ENCODE assay signal across 8 cellular contexts in the genomic region with DNA sequence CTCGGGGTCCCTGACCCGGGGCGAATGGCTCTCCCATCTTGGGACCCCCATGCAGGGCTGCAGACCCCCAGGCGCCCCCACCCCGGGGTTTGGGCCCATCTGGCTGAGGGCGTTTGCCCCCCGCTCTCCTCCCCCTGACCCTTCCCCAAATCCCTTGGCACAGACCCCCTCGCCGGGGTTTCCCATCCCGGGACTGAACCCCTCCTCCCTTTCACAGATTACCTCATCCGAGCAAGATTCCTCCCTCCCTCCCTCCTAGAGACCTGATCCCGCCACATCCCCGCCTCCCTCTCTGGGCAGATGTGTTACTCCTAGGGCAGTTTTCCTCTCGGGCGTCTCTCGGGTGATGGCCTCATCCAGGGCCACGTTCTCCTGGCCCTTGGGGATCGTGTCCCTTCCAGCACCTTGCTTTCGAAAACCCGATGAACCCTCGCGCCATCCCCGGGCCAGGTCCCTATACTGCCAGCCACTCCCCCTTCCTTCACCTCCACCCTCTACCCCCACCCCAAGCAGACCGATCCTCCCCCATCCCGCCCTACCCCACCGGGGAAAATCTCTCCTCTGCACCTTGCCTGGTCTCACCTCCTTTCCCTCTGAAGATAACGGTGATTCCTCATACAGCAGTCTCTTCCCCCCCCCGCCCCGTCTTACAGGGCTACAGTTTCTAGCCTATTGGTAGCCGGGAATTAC. TPM values are rescaled to one million over a fixed set of nuclear protein-coding genes. Genes with fewer than 3 reads are reported as not detected.
DNase-seq lines count a peak whose midpoint lies in the region; ATAC-seq, FAIRE-seq and TF ChIP-seq lines count a peak whose summit lies in the region.

No MANE protein-coding gene starts in this region.

- peak; percentile 38 for FAIRE-seq in GM12891 (lab: Jason Lieb, UNC)

- H3K9me3 ChIP-seq in mucosa of stomach (ENCODE audit: control insufficient read depth, low read length) = no peaks in the 10 kb centered on the region
- no peaks in the 10 kb centered on the region for H3K9me3 ChIP-seq in stomach

- H3K27me3 ChIP-seq in mucosa of stomach (ENCODE audit: control insufficient read depth, insufficient read depth, low read length) = no peaks in the 10 kb centered on the region
- no peaks in the 10 kb centered on the region for H3K27me3 ChIP-seq in stomach

- TF ChIP-seq POLR2A in GM12891 (IDR thresholded peaks at IDR 0.05; ENCODE audit: low read depth, low read length) = no peak
- TF ChIP-seq POLR2A in stomach (IDR thresholded peaks at IDR 0.05) = no peak

- no peak for TF ChIP-seq EP300 in stomach (IDR thresholded peaks at IDR 0.05)

- ATAC-seq in HG02885 (IDR thresholded peaks at IDR 0.05; ENCODE audit: poor library complexity, unreplicated experiment) (no peak), GM18873 (IDR thresholded peaks at IDR 0.05; ENCODE audit: low FRiP score, unreplicated experiment) (no peak)

- 0 to 1% (median 1%) methylated on average over 24 to 30 of the region's 30 CpGs for WGBS in stomach, 5 donors

- DNase-seq in GM12891 (ENCODE audit: insufficient read length, low spot score) (peak; percentile 10), NCI-H510A (lab: John Stamatoyannopoulos, UW) (peak; percentile 44), activated T-cell treated with anti-CD3 and anti-CD28 coated beads for 24 hours (ENCODE audit: low read depth) (peak; percentile 21), epithelial cell of prostate (ENCODE audit: low read depth, low spot score) (no peak), stomach (no peak)

- peak overlapping the region; percentile 84 for H3K9ac ChIP-seq in mucosa of stomach (ENCODE audit: low read length)

- H3K36me3 ChIP-seq in mucosa of stomach (ENCODE audit: control insufficient read depth, insufficient read depth, low read length) (no peaks in the 10 kb centered on the region), stomach (no peaks in the 10 kb centered on the region)

- intact Hi-C loops in stomach (cut with DNase I; ENCODE audit: low total_unique reads) = no loop called here

- H3K4me1 ChIP-seq in mucosa of stomach (ENCODE audit: control insufficient read depth, insufficient read depth, low read length) (peaks cover 38% of the 10 kb centered on the region), stomach (peaks cover 33 to 73% (median 68%) of the 10 kb centered on the region in 4 donors)

- peak overlapping the region; percentile 80 for H3K4me3 ChIP-seq in mucosa of stomach (ENCODE audit: low read length)
- H3K4me3 ChIP-seq in stomach = peak overlapping the region; percentile 92 to 100 (median 98)

- peak overlapping the region; percentile 72 for H3K27ac ChIP-seq in epithelial cell of prostate
- peak overlapping the region; percentile 75 to 96 (median 93) for H3K27ac ChIP-seq in stomach

- no peak for TF ChIP-seq CTCF in stomach (IDR thresholded peaks at IDR 0.05)

TF ChIP-seq in GM12891, 5 proteins besides CTCF, POLR2A, EP300 and RAD21:
- TF ChIP-seq PAX5 (IDR thresholded peaks at IDR 0.05; ENCODE audit: insufficient read depth, low read length, severe bottlenecking) = no peak
- no peak for TF ChIP-seq TAF1 (IDR thresholded peaks at IDR 0.05; ENCODE audit: low read depth, low read length)
- TF ChIP-seq SPI1 (IDR thresholded peaks at IDR 0.05; ENCODE audit: low read depth, low read length) = no peak
- no peak for TF ChIP-seq POLR2AphosphoS5 (IDR thresholded peaks at IDR 0.05; ENCODE audit: low read depth, low read length)
- no peak for TF ChIP-seq POU2F2 (IDR thresholded peaks at IDR 0.05; ENCODE audit: low read depth, low read length)
TF ChIP-seq in GM12891: peak in this region for 0.

RNA-seq across cellular contexts. Expression of gene KMT2A, which starts 0.9 kb away (rescaled TPM):
- polyA plus RNA-seq in GM12891 (2012; ENCODE audit: low read depth, missing spikeins) = 15.3 TPM
- total RNA-seq in stomach = 10 to 100 TPM; 22.0 to 98.2 (median 79.8) TPM
- 1 to 10 TPM; 4.5 to 6.4 (median 5.3) TPM for polyA plus RNA-seq in stomach

RNA-seq across cellular contexts. Expression of gene ATP5MG, which starts 35.8 kb away (rescaled TPM):
- polyA plus RNA-seq in GM12891 (2012; ENCODE audit: low read depth, missing spikeins) = 515 TPM
- 100 to 1,000 TPM in 4 of 5 donors, 10 to 100 TPM in 1; 98.5 to 152 (median 113) TPM for total RNA-seq in stomach
- 100 to 1,000 TPM; 233 to 312 (median 288) TPM for polyA plus RNA-seq in stomach

Comparison
In these comparisons a context has a peak if more than half of its experiments do, and no peak if none do; other contexts are left out.
1. DNase-seq: peak in GM12891 (single experiment), NCI-H510A (single experiment) and activated T-cell treated with anti-CD3 and anti-CD28 coated beads for 24 hours (single experiment); none in epithelial cell of prostate (single experiment) and stomach (single experiment).